In the genomic region with DNA sequence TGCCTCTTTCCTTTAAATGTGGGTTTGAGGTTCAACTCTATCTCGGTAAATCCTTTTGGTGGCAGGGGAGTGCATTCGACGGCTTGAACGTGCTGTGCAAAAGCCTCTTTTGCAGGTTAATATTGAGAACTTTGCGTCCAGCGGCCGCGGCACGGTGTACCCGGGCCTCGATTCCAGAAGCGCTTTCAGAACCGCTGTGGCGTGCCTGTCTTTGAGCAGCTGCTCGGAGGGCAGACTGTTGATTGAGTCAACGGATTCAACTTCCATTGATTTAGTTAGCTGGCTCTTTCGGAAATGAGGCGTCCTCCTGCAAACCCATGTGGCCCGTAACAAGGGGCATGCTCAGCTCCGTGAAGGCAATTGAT, we compare ENCODE assay signal across 20 cellular contexts.
DNase-seq lines count a peak whose midpoint lies in the region; ATAC-seq, FAIRE-seq and TF ChIP-seq lines count a peak whose summit lies in the region.
"Had no signal": no experiment of that assay in that cellular context is flagged by ENCODE, and none has a peak within 500 bp of the region (broad histone marks: within the 10 kb centered on the region; RNA-seq: fewer than 3 reads in every experiment).

No MANE protein-coding gene starts in this region.

- no peak overlapping the region for H3K27ac Mint-ChIP-seq in neural progenitor cell
- H3K27ac Mint-ChIP-seq: CD8-positive, alpha-beta T cell had no signal

- peaks cover 75% of the 10 kb centered on the region for H3F3A ChIP-seq in neural progenitor cell (ENCODE audit: low read depth)

- H3K36me3 Mint-ChIP-seq in neural progenitor cell: no peaks in the 10 kb centered on the region
- H3K36me3 Mint-ChIP-seq: CD8-positive, alpha-beta T cell had no signal

- FAIRE-seq in HTR-8/SVneo (lab: Jason Lieb, UNC) (no peak), urothelium cell line (lab: Jason Lieb, UNC) (no peak)
- FAIRE-seq: GM12878 had no signal

- no peaks in the 10 kb centered on the region for H3K27me3 ChIP-seq in right cardiac atrium (ENCODE audit: control insufficient read depth, insufficient read depth)
- H3K27me3 ChIP-seq in neural progenitor cell: no peaks in the 10 kb centered on the region

- no peak overlapping the region for H3K4me3 ChIP-seq in right cardiac atrium (ENCODE audit: low read length)
- no peak overlapping the region for H3K4me3 ChIP-seq in neural progenitor cell
- H3K4me3 ChIP-seq: GM12878, HAP-1, MG63 had no signal

- H3K4me1 Mint-ChIP-seq in neural progenitor cell: peaks cover 25% of the 10 kb centered on the region

- H3K9ac ChIP-seq in neural progenitor cell: no peak overlapping the region

- H2AFZ ChIP-seq in neural progenitor cell (replicated peaks): no peak overlapping the region

- H3K36me3 ChIP-seq in neural progenitor cell: no peaks in the 10 kb centered on the region
- H3K36me3 ChIP-seq: HAP-1, MG63 had no signal

- no peak overlapping the region for H3K27ac ChIP-seq in right cardiac atrium (ENCODE audit: low read length)
- H3K27ac ChIP-seq in cingulate gyrus (ENCODE audit: low read depth, low read length): peak overlapping the region; percentile 54
- peak overlapping the region; percentile 75 for H3K27ac ChIP-seq in neural progenitor cell

- no peaks in the 10 kb centered on the region for H3K9me3 Mint-ChIP-seq in neural progenitor cell
- H3K9me3 Mint-ChIP-seq: CD8-positive, alpha-beta T cell had no signal

- H3K4me2 ChIP-seq in neural progenitor cell: peak overlapping the region; percentile 97

- TF ChIP-seq CTCF in neural progenitor cell (IDR thresholded peaks at IDR 0.05): no peak

- peaks cover 52% of the 10 kb centered on the region for H4K20me1 ChIP-seq in neural progenitor cell (ENCODE audit: low read depth)

- H3K9me3 ChIP-seq in right cardiac atrium (ENCODE audit: control insufficient read depth, low read length) (no peaks in the 10 kb centered on the region), neural progenitor cell (ENCODE audit: low read depth) (no peaks in the 10 kb centered on the region)
- H3K9me3 ChIP-seq: HAP-1, MG63 had no signal

- H3K27me3 Mint-ChIP-seq in neural progenitor cell (ENCODE audit: insufficient read depth, low read depth): no peaks in the 10 kb centered on the region

- H3K4me3 Mint-ChIP-seq in neural progenitor cell: no peak overlapping the region
- H3K4me3 Mint-ChIP-seq: CD8-positive, alpha-beta T cell had no signal

- intact Hi-C loops in right cardiac atrium (cut with DNase I): loop anchor here in 3 of 4 donors (5.0 to 10.0 kb wide), 3 partner anchors 725 to 1055 kb away; no protein-coding TSS in a partner anchor
- intact Hi-C loops in left cardiac atrium (cut with DNase I): loop anchor here in 1 of 2 donors (5.0 to 10.0 kb wide), 2 partner anchors 727 to 1055 kb away; no protein-coding TSS in a partner anchor

- H3K79me2 ChIP-seq in neural progenitor cell (ENCODE audit: low read depth): peaks cover 67% of the 10 kb centered on the region

- WGBS in right cardiac atrium: 88% methylated on average over 20 of the region's 20 CpGs

- H3K4me1 ChIP-seq in right cardiac atrium (ENCODE audit: control insufficient read depth, insufficient read depth, low read length): no peaks in the 10 kb centered on the region
- H3K4me1 ChIP-seq in neural progenitor cell: peaks cover 36% of the 10 kb centered on the region
- H3K4me1 ChIP-seq: HAP-1 had no signal

- ATAC-seq in right cardiac atrium: no peak
- ATAC-seq in left cardiac atrium: no peak
- ATAC-seq: CD8-positive, alpha-beta T cell; GM12878 had no signal

- DNase-seq in right cardiac atrium (peak; percentile 6 to 42 (median 7)), left cardiac atrium (no peak), neural progenitor cell (ENCODE audit: low spot score) (no peak), HTR-8/SVneo (ENCODE audit: insufficient read length, low spot score) (no peak), HUDEP-2 (lab: John Stamatoyannopoulos, UW; ENCODE audit: unreplicated experiment in 76 of 76) (no peak), urothelium cell line (ENCODE audit: low spot score) (no peak)
- DNase-seq: Calu3; CD8-positive, alpha-beta T cell; DMS53; EL; Kasumi-1; NCI-H1092 treated with DMSO at 0.1 percent for 48 hours; NCI-H146; NCI-H2081 treated with DMSO at 0.1 percent for 48 hours; NCI-H2227 treated with DMSO at 0.1 percent for 48 hours; NCI-H524 had no signal

Comparison
In these comparisons a context has a peak if more than half of its experiments do, and no peak if none do; other contexts are left out.
1. DNase-seq: peak in right cardiac atrium (3 of 3); none in left cardiac atrium (single experiment), neural progenitor cell (single experiment), HTR-8/SVneo (single experiment), HUDEP-2 (0 of 76) and urothelium cell line (single experiment).